10 cellular contexts compared by ENCODE assay signal in the genomic region with DNA sequence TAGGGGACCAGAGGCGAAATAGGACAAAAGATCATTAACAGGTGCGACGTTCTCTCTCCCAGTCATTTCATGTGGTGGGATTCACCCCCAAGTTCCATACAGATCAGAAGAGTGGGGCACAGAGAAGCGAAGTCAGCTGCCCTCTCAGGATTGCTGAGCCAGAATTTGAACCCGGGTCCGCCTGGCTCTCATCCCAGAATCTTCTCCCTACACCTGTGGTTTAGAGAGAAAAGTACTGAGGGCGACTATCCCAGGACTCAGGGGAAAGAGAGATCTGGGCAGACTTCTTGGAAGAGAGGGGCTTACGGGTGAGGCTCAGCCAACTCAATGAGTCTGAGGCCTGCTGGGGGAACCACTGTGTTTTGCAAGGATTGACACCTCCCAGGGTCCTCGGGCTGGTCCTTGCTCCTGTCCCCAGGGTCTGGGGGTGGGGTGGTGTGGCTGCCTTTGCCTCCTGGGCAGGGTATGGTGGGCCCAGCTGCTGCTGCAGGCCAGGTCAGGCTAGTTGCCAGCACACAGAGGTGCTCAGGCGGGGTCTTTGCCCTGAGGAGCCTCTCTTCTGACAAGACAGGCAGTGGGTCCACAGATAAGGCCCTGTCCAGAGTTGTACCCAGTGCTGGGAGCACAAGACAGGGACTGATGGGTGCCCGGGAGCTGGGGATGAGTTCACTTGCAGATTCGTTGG.
DNase-seq lines count a peak whose midpoint lies in the region; ATAC-seq and TF ChIP-seq lines count a peak whose summit lies in the region.
"Had no signal": no experiment of that assay in that cellular context is flagged by ENCODE, and none has a peak within 500 bp of the region (broad histone marks: within the 10 kb centered on the region; RNA-seq: fewer than 3 reads in every experiment).

No MANE protein-coding gene starts in this region.

- H3K9ac ChIP-seq in rectal smooth muscle tissue (ENCODE audit: low read length): peak overlapping the region; percentile 6

- H3K36me3 ChIP-seq in rectal smooth muscle tissue (ENCODE audit: control insufficient read depth, insufficient read depth, low read length): no peaks in the 10 kb centered on the region

- TF ChIP-seq CTCF in GM20000 (IDR thresholded peaks at IDR 0.05; ENCODE audit: extremely low read depth, missing control alignments): no peak
- TF ChIP-seq CTCF in VCaP (conservative IDR thresholded peaks at IDR 0.05): no peak
- TF ChIP-seq CTCF in foreskin fibroblast (IDR thresholded peaks at IDR 0.05; ENCODE audit: low read depth, low read length): no peak

- no peaks in the 10 kb centered on the region for H3K27me3 ChIP-seq in rectal smooth muscle tissue (ENCODE audit: control insufficient read depth, insufficient read depth, low read length)
- H3K27me3 ChIP-seq: body of pancreas had no signal

- peak; percentile 7 for DNase-seq in GM20000 (ENCODE audit: low spot score)
- DNase-seq in foreskin fibroblast: no peak
- no peak for DNase-seq in COR-L47 (lab: John Stamatoyannopoulos, UW)
- DNase-seq in NCI-H1436 treated with DMSO at 0.1 percent for 48 hours (lab: John Stamatoyannopoulos, UW): no peak
- DNase-seq in CD1c-positive myeloid dendritic cell (ENCODE audit: extremely low spot score): no peak
- DNase-seq: body of pancreas, occipital lobe had no signal

- peaks cover 10% of the 10 kb centered on the region for H3K4me1 ChIP-seq in rectal smooth muscle tissue (ENCODE audit: control insufficient read depth, insufficient read depth, low read length)

- H3K4me3 ChIP-seq in foreskin fibroblast (ENCODE audit: low read depth in 1 of 2, low read length in 2 of 2): peak overlapping the region; percentile 76 to 87
- H3K4me3 ChIP-seq in rectal smooth muscle tissue (ENCODE audit: low read length): peak overlapping the region; percentile 82

- ATAC-seq in HG02840 (IDR thresholded peaks at IDR 0.05; ENCODE audit: low FRiP score, unreplicated experiment): no peak

- H3K27ac ChIP-seq in VCaP: peak overlapping the region; percentile 95; the same call in 1 of the 2 replicates
- H3K27ac ChIP-seq in rectal smooth muscle tissue (ENCODE audit: low read depth, low read length): no peak overlapping the region
